8 cellular contexts compared by ENCODE assay signal in the genomic region with DNA sequence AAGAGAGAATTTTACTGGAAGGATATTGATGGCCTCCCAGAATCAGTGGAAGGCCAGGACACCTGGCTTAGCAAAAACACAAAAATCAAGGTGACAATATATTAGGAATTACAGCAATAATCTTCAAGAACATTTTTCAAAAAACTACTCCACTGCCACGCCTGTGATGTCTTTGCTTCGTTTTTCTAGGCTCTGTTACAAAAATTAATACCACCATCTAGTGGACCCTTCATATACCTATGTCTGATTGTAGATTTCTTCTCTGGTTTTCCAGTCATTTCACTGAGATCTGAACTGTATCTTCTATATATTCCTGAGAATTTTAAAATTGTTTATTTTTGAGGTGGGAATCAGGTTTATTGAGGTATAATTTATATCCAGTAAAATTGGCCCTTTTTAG. TPM values are rescaled to one million over a fixed set of nuclear protein-coding genes. Genes with fewer than 3 reads are reported as not detected.
DNase-seq lines count a peak whose midpoint lies in the region; ATAC-seq and TF ChIP-seq lines count a peak whose summit lies in the region.

No MANE protein-coding gene starts in this region.

- H3K9ac ChIP-seq in PC-3 (ENCODE audit: low read length): no peak overlapping the region

- 0 out of 2 replicates have a peak, but pooled peaks cover 2% of the 10 kb centered on the region for H3K79me2 ChIP-seq in PC-3 (ENCODE audit: low read length)

- H3K4me2 ChIP-seq in PC-3 (ENCODE audit: low read length): peak overlapping the region; percentile 17; the same call in 1 of the 2 replicates

- H3K4me3 ChIP-seq in PC-3 (ENCODE audit: low read length) (no peak overlapping the region), kidney epithelial cell (ENCODE audit: low read depth, low read length) (no peak overlapping the region), gastroesophageal sphincter (no peak overlapping the region)

- TF ChIP-seq CTCF in PC-3 (conservative IDR thresholded peaks at IDR 0.05; ENCODE audit: low read depth, low read length): peak; percentile 58; the same call in 1 of the 2 replicates
- peak; percentile 8 for TF ChIP-seq CTCF in kidney epithelial cell (IDR thresholded peaks at IDR 0.05; ENCODE audit: insufficient read depth, low read length, poor library complexity, severe bottlenecking)
- TF ChIP-seq CTCF in omental fat pad (IDR thresholded peaks at IDR 0.05): no peak
- TF ChIP-seq CTCF in gastroesophageal sphincter (IDR thresholded peaks at IDR 0.05): no peak

- peaks cover 10 to 19% of the 10 kb centered on the region in 2 donors for H3K4me1 Mint-ChIP-seq in immature natural killer cell

- BruUV-seq in PC-3 (replicated peaks; lab: Mats Ljungman, UMichigan): no TSS peak

- no peaks in the 10 kb centered on the region for H3K9me2 ChIP-seq in PC-3 (replicated peaks; ENCODE audit: low read length)

- H3F3A ChIP-seq in PC-3 (ENCODE audit: low read length, unreplicated experiment): no peaks in the 10 kb centered on the region

- no peak for TF ChIP-seq EP300 in gastroesophageal sphincter (IDR thresholded peaks at IDR 0.05)

- peak overlapping the region in 1 of 6 donors; percentile 50 for H3K27ac Mint-ChIP-seq in immature natural killer cell

- intact Hi-C loops in PC-3 (cut with micrococcal nuclease): loop anchor here (1.0 to 10.0 kb wide), 4 partner anchors 107 to 505 kb away; no protein-coding TSS in a partner anchor

- H3K9me3 Mint-ChIP-seq in immature natural killer cell: no peaks in the 10 kb centered on the region

- H3K27me3 Mint-ChIP-seq in immature natural killer cell (ENCODE audit: low read depth in 3 of 3): peaks cover 2% of the 10 kb centered on the region in 3 donors

- POLR2A ChIA-PET in PC-3 (lab: Charles Lee; ENCODE audit: unreplicated experiment): no interaction called here

- no peaks in the 10 kb centered on the region for H3K36me3 ChIP-seq in PC-3 (ENCODE audit: low read depth, low read length)
- no peaks in the 10 kb centered on the region for H3K36me3 ChIP-seq in kidney epithelial cell (ENCODE audit: control insufficient read depth, insufficient read depth, low read length)
- no peaks in the 10 kb centered on the region for H3K36me3 ChIP-seq in gastroesophageal sphincter

- H3K9me3 ChIP-seq in PC-3 (ENCODE audit: low read length) (no peaks in the 10 kb centered on the region), gastroesophageal sphincter (no peaks in the 10 kb centered on the region)

- DNase-seq in EL (peak; percentile 17), H4 (ENCODE audit: low spot score) (peak; percentile 24), PC-3 (peak; percentile 42), kidney epithelial cell (ENCODE audit: low read depth) (no peak), immature natural killer cell (no peak), NCI-H345 (lab: John Stamatoyannopoulos, UW) (no peak), omental fat pad (ENCODE audit: low spot score) (no peak)

- no peaks in the 10 kb centered on the region for H4K20me1 ChIP-seq in PC-3 (ENCODE audit: low read length)

- H3K4me1 ChIP-seq in PC-3 (ENCODE audit: insufficient read depth, low read length): peaks cover 3% of the 10 kb centered on the region; the same call in 1 of the 2 replicates
- peaks cover 0 to 6% (median 0%) of the 10 kb centered on the region in 3 donors for H3K4me1 ChIP-seq in gastroesophageal sphincter

- CTCF ChIA-PET in PC-3 (lab: Charles Lee): no interaction called here

- H3K27me3 ChIP-seq in PC-3 (ENCODE audit: low read length) (no peaks in the 10 kb centered on the region), kidney epithelial cell (ENCODE audit: control insufficient read depth, insufficient read depth, low read length) (no peaks in the 10 kb centered on the region), gastroesophageal sphincter (no peaks in the 10 kb centered on the region)

- ATAC-seq in PC-3: peak; percentile 75
- no peak for ATAC-seq in omental fat pad (ENCODE audit: low FRiP score)
- no peak for ATAC-seq in gastroesophageal sphincter

- H3K27ac ChIP-seq in PC-3 (ENCODE audit: low read length) (no peak overlapping the region), gastroesophageal sphincter (no peak overlapping the region)

- WGBS in gastroesophageal sphincter (ENCODE audit: low coverage in 1 of 2), 2 donors: 5 to 9% methylated on average over 2 of the region's 2 CpGs

- no peak for TF ChIP-seq POLR2A in gastroesophageal sphincter (IDR thresholded peaks at IDR 0.05)

- H2AFZ ChIP-seq in PC-3 (ENCODE audit: low read length): peak overlapping the region; percentile 13; the same call in 1 of the 2 replicates

- H3K36me3 Mint-ChIP-seq in immature natural killer cell: no peaks in the 10 kb centered on the region

- no peak overlapping the region for H3K4me3 Mint-ChIP-seq in immature natural killer cell

RNA-seq across cellular contexts. Expression of a gene that starts 5.6 kb away (rescaled TPM):
- 36.5 and 45.4 TPM in 2 replicates for total RNA-seq in H4 (2014; rRNA removed; shearing (Covaris generic))
- total RNA-seq in PC-3 (2014; rRNA removed) (32.3 and 32.9 TPM in 2 replicates), kidney epithelial cell (53.6 and 58.1 TPM in 2 replicates), omental fat pad (10 to 100 TPM; 16.1 to 30.4 (median 26.8) TPM), gastroesophageal sphincter (10 to 100 TPM; 18.4 to 27.6 (median 24.4) TPM)
- polyA plus RNA-seq in immature natural killer cell: 10 to 100 TPM; 11.8 to 24.7 (median 20.4) TPM

RNA-seq across cellular contexts. Expression of a gene that starts 10.6 kb away (rescaled TPM):
- total RNA-seq in H4 (2014; rRNA removed; shearing (Covaris generic)): 102 and 126 TPM in 2 replicates
- total RNA-seq in PC-3 (2014; rRNA removed): 42.2 and 43.3 TPM in 2 replicates
- 33.7 and 41.7 TPM in 2 replicates for total RNA-seq in kidney epithelial cell
- polyA plus RNA-seq in immature natural killer cell: 10 to 100 TPM; 48.1 to 98.7 (median 68.1) TPM
- total RNA-seq in omental fat pad: 10 to 100 TPM; 20.7 to 37.0 (median 25.5) TPM
- total RNA-seq in gastroesophageal sphincter: 10 to 100 TPM; 26.8 to 48.8 (median 29.9) TPM

RNA-seq across cellular contexts. Expression of a gene that starts 53.8 kb away (rescaled TPM):
- total RNA-seq in H4 (2014; rRNA removed; shearing (Covaris generic)): 2.5 and 5.1 TPM in 2 replicates
- total RNA-seq in PC-3 (2014; rRNA removed) (3.5 and 3.6 TPM in 2 replicates), kidney epithelial cell (2.5 and 3.9 TPM in 2 replicates), omental fat pad (1 to 10 TPM; 1.1 to 2.2 (median 1.7) TPM), gastroesophageal sphincter (1 to 10 TPM; 2.3 to 4.2 (median 3.1) TPM)
- 1 to 10 TPM; 1.2 to 3.2 (median 2.2) TPM for polyA plus RNA-seq in immature natural killer cell

Comparison
In these comparisons a context has a peak if more than half of its experiments do, and no peak if none do; other contexts are left out.
1. DNase-seq: peak in EL (single experiment), H4 (single experiment) and PC-3 (single experiment); none in kidney epithelial cell (single experiment), immature natural killer cell (0 of 3), NCI-H345 (single experiment) and omental fat pad (single experiment).
2. CTCF ChIP-seq: peak in PC-3 (single experiment) and kidney epithelial cell (single experiment); none in omental fat pad (0 of 3) and gastroesophageal sphincter (0 of 4).